In the genomic region with DNA sequence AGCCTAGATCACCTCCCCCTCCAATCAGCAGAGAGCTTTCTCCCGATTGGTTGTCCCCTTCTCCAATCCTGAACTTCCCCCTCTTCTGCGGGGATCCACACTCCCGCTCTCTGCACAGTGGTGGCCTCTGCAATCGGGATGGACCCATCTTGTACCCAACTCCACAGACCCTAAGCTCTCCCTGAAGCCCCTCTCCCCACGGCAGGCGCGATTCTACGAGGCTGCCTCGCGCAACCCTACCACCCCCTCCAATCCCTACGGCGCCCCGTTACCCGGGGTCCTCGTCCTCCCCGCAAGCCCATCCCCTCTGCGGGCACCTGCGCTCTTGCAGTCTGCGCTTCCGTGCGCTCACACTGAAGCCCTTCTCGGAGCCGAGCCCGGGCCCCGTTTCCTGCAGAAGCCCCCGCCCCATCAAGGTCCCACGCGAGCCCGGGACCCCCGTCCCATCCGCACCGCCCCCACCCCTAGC, we compare ENCODE assay signal across 1 cellular context.
TF ChIP-seq lines count a peak whose summit lies in the region.

No MANE protein-coding gene starts in this region.

TF ChIP-seq in HEK293, 187 proteins besides CTCF, POLR2A, EP300 and RAD21 (continued from another document and continues in another):
- TF ChIP-seq, protein P1, sequence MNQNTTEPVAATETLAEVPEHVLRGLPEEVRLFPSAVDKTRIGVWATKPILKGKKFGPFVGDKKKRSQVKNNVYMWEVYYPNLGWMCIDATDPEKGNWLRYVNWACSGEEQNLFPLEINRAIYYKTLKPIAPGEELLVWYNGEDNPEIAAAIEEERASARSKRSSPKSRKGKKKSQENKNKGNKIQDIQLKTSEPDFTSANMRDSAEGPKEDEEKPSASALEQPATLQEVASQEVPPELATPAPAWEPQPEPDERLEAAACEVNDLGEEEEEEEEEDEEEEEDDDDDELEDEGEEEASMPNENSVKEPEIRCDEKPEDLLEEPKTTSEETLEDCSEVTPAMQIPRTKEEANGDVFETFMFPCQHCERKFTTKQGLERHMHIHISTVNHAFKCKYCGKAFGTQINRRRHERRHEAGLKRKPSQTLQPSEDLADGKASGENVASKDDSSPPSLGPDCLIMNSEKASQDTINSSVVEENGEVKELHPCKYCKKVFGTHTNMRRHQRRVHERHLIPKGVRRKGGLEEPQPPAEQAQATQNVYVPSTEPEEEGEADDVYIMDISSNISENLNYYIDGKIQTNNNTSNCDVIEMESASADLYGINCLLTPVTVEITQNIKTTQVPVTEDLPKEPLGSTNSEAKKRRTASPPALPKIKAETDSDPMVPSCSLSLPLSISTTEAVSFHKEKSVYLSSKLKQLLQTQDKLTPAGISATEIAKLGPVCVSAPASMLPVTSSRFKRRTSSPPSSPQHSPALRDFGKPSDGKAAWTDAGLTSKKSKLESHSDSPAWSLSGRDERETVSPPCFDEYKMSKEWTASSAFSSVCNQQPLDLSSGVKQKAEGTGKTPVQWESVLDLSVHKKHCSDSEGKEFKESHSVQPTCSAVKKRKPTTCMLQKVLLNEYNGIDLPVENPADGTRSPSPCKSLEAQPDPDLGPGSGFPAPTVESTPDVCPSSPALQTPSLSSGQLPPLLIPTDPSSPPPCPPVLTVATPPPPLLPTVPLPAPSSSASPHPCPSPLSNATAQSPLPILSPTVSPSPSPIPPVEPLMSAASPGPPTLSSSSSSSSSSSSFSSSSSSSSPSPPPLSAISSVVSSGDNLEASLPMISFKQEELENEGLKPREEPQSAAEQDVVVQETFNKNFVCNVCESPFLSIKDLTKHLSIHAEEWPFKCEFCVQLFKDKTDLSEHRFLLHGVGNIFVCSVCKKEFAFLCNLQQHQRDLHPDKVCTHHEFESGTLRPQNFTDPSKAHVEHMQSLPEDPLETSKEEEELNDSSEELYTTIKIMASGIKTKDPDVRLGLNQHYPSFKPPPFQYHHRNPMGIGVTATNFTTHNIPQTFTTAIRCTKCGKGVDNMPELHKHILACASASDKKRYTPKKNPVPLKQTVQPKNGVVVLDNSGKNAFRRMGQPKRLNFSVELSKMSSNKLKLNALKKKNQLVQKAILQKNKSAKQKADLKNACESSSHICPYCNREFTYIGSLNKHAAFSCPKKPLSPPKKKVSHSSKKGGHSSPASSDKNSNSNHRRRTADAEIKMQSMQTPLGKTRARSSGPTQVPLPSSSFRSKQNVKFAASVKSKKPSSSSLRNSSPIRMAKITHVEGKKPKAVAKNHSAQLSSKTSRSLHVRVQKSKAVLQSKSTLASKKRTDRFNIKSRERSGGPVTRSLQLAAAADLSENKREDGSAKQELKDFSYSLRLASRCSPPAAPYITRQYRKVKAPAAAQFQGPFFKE (tag by site-specific recombination; IDR thresholded peaks at IDR 0.05; ENCODE audit: borderline replicate concordance) = no peak
- TF ChIP-seq, protein P2, sequence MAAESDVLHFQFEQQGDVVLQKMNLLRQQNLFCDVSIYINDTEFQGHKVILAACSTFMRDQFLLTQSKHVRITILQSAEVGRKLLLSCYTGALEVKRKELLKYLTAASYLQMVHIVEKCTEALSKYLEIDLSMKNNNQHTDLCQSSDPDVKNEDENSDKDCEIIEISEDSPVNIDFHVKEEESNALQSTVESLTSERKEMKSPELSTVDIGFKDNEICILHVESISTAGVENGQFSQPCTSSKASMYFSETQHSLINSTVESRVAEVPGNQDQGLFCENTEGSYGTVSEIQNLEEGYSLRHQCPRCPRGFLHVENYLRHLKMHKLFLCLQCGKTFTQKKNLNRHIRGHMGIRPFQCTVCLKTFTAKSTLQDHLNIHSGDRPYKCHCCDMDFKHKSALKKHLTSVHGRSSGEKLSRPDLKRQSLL (tag by site-specific recombination; IDR thresholded peaks at IDR 0.05) = no peak
- peak; percentile 31; the same call in 1 of the 2 replicates for TF ChIP-seq ZFHX2 (tag by site-specific recombination; conservative IDR thresholded peaks at IDR 0.05)
- TF ChIP-seq ZNF24 (tag by site-specific recombination; IDR thresholded peaks at IDR 0.05) = 0 out of 2 replicates have a peak, but pooled peaks have one; percentile 37
- TF ChIP-seq ZNF843 (tag by site-specific recombination; IDR thresholded peaks at IDR 0.05) = peak; percentile 51; the same call in 1 of the 2 replicates
- no peak for TF ChIP-seq SCRT2 (tag by site-specific recombination; IDR thresholded peaks at IDR 0.05)
- TF ChIP-seq, protein P3, sequence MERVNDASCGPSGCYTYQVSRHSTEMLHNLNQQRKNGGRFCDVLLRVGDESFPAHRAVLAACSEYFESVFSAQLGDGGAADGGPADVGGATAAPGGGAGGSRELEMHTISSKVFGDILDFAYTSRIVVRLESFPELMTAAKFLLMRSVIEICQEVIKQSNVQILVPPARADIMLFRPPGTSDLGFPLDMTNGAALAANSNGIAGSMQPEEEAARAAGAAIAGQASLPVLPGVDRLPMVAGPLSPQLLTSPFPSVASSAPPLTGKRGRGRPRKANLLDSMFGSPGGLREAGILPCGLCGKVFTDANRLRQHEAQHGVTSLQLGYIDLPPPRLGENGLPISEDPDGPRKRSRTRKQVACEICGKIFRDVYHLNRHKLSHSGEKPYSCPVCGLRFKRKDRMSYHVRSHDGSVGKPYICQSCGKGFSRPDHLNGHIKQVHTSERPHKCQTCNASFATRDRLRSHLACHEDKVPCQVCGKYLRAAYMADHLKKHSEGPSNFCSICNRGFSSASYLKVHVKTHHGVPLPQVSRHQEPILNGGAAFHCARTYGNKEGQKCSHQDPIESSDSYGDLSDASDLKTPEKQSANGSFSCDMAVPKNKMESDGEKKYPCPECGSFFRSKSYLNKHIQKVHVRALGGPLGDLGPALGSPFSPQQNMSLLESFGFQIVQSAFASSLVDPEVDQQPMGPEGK (tag by site-specific recombination; IDR thresholded peaks at IDR 0.05) = peak; percentile 78
- TF ChIP-seq GLI2 (tag by site-specific recombination; IDR thresholded peaks at IDR 0.05; ENCODE audit: borderline replicate concordance, low read depth) = no peak
- peak; percentile 69 for TF ChIP-seq SP7 (tag by site-specific recombination; IDR thresholded peaks at IDR 0.05)
- TF ChIP-seq SCRT1 (tag by site-specific recombination; IDR thresholded peaks at IDR 0.05; ENCODE audit: borderline replicate concordance) = no peak
- TF ChIP-seq ZNF555 (tag by site-specific recombination; conservative IDR thresholded peaks at IDR 0.05) = no peak
- TF ChIP-seq ZNF776 (tag by site-specific recombination; IDR thresholded peaks at IDR 0.05; ENCODE audit: borderline replicate concordance) = no peak
- TF ChIP-seq ZNF133 (tag by site-specific recombination; IDR thresholded peaks at IDR 0.05) = no peak
- no peak for TF ChIP-seq ZNF211 (tag by site-specific recombination; IDR thresholded peaks at IDR 0.05; ENCODE audit: low read depth)
- TF ChIP-seq, protein P4, sequence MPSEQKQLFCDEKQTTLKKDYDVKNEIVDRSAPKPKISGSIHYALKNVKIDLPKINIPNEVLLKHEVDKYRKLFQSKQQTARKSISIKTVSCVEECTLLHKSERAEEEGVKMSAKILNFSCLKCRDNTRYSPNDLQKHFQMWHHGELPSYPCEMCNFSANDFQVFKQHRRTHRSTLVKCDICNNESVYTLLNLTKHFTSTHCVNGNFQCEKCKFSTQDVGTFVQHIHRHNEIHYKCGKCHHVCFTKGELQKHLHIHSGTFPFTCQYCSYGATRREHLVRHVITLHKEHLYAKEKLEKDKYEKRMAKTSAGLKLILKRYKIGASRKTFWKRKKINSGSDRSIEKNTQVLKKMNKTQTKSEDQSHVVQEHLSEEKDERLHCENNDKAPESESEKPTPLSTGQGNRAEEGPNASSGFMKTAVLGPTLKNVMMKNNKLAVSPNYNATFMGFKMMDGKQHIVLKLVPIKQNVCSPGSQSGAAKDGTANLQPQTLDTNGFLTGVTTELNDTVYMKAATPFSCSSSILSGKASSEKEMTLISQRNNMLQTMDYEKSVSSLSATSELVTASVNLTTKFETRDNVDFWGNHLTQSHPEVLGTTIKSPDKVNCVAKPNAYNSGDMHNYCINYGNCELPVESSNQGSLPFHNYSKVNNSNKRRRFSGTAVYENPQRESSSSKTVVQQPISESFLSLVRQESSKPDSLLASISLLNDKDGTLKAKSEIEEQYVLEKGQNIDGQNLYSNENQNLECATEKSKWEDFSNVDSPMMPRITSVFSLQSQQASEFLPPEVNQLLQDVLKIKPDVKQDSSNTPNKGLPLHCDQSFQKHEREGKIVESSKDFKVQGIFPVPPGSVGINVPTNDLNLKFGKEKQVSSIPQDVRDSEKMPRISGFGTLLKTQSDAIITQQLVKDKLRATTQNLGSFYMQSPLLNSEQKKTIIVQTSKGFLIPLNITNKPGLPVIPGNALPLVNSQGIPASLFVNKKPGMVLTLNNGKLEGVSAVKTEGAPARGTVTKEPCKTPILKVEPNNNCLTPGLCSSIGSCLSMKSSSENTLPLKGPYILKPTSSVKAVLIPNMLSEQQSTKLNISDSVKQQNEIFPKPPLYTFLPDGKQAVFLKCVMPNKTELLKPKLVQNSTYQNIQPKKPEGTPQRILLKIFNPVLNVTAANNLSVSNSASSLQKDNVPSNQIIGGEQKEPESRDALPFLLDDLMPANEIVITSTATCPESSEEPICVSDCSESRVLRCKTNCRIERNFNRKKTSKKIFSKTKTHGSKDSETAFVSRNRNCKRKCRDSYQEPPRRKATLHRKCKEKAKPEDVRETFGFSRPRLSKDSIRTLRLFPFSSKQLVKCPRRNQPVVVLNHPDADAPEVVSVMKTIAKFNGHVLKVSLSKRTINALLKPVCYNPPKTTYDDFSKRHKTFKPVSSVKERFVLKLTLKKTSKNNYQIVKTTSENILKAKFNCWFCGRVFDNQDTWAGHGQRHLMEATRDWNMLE (tag by site-specific recombination; conservative IDR thresholded peaks at IDR 0.05; ENCODE audit: low read depth) = no peak
- TF ChIP-seq GFI1B (tag by site-specific recombination; IDR thresholded peaks at IDR 0.05) = 0 out of 2 replicates have a peak, but pooled peaks have one; percentile 36
- TF ChIP-seq, protein P5, sequence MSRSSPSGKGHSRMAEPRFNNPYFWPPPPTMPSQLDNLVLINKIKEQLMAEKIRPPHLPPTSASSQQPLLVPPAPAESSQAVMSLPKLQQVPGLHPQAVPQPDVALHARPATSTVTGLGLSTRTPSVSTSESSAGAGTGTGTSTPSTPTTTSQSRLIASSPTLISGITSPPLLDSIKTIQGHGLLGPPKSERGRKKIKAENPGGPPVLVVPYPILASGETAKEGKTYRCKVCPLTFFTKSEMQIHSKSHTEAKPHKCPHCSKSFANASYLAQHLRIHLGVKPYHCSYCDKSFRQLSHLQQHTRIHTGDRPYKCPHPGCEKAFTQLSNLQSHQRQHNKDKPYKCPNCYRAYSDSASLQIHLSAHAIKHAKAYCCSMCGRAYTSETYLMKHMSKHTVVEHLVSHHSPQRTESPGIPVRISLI (tag by site-specific recombination; IDR thresholded peaks at IDR 0.05) = peak; percentile 3; the same call in 1 of the 2 replicates
- TF ChIP-seq HOXA7 (CRISPR knock-in tag; IDR thresholded peaks at IDR 0.05; ENCODE audit: borderline replicate concordance) = no peak
- TF ChIP-seq ZNF202 (tag by site-specific recombination; IDR thresholded peaks at IDR 0.05; ENCODE audit: borderline replicate concordance) = no peak
- no peak for TF ChIP-seq SETDB1 (IDR thresholded peaks at IDR 0.05; ENCODE audit: insufficient read length, low read length)
- peak; percentile 70 for TF ChIP-seq ZXDB (tag by site-specific recombination; IDR thresholded peaks at IDR 0.05)
- no peak for TF ChIP-seq ZNF23 (tag by site-specific recombination; IDR thresholded peaks at IDR 0.05; ENCODE audit: borderline replicate concordance)
- peak; percentile 92 for TF ChIP-seq KLF16 (tag by site-specific recombination; IDR thresholded peaks at IDR 0.05)
- no peak for TF ChIP-seq ZNF621 (tag by site-specific recombination; IDR thresholded peaks at IDR 0.05)
- TF ChIP-seq, protein P6, sequence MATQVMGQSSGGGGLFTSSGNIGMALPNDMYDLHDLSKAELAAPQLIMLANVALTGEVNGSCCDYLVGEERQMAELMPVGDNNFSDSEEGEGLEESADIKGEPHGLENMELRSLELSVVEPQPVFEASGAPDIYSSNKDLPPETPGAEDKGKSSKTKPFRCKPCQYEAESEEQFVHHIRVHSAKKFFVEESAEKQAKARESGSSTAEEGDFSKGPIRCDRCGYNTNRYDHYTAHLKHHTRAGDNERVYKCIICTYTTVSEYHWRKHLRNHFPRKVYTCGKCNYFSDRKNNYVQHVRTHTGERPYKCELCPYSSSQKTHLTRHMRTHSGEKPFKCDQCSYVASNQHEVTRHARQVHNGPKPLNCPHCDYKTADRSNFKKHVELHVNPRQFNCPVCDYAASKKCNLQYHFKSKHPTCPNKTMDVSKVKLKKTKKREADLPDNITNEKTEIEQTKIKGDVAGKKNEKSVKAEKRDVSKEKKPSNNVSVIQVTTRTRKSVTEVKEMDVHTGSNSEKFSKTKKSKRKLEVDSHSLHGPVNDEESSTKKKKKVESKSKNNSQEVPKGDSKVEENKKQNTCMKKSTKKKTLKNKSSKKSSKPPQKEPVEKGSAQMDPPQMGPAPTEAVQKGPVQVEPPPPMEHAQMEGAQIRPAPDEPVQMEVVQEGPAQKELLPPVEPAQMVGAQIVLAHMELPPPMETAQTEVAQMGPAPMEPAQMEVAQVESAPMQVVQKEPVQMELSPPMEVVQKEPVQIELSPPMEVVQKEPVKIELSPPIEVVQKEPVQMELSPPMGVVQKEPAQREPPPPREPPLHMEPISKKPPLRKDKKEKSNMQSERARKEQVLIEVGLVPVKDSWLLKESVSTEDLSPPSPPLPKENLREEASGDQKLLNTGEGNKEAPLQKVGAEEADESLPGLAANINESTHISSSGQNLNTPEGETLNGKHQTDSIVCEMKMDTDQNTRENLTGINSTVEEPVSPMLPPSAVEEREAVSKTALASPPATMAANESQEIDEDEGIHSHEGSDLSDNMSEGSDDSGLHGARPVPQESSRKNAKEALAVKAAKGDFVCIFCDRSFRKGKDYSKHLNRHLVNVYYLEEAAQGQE (tag by site-specific recombination; IDR thresholded peaks at IDR 0.05) = no peak
- TF ChIP-seq, protein P7, sequence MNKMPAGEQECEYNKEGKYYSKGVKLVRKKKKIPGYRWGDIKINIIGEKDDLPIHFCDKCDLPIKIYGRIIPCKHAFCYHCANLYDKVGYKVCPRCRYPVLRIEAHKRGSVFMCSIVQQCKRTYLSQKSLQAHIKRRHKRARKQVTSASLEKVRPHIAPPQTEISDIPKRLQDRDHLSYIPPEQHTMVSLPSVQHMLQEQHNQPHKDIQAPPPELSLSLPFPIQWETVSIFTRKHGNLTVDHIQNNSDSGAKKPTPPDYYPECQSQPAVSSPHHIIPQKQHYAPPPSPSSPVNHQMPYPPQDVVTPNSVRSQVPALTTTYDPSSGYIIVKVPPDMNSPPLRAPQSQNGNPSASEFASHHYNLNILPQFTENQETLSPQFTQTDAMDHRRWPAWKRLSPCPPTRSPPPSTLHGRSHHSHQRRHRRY (tag by site-specific recombination; IDR thresholded peaks at IDR 0.05) = no peak
- no peak for TF ChIP-seq ZNF529 (tag by site-specific recombination; IDR thresholded peaks at IDR 0.05; ENCODE audit: insufficient replicate concordance)
- TF ChIP-seq ZNF76 (tag by site-specific recombination; IDR thresholded peaks at IDR 0.05; ENCODE audit: borderline replicate concordance, low read depth) = peak; percentile 11; the same call in 1 of the 2 replicates
- TF ChIP-seq ZNF596 (tag by site-specific recombination; IDR thresholded peaks at IDR 0.05) = no peak
- TF ChIP-seq ZNF670 (tag by site-specific recombination; IDR thresholded peaks at IDR 0.05; ENCODE audit: low read depth) = no peak
- peak; percentile 99 for TF ChIP-seq ZNF335 (tag by site-specific recombination; conservative IDR thresholded peaks at IDR 0.05)
- TF ChIP-seq ZNF629 (tag by site-specific recombination; IDR thresholded peaks at IDR 0.05) = no peak
- peak; percentile 77; the same call in 1 of the 2 replicates for TF ChIP-seq REPIN1 (tag by site-specific recombination; IDR thresholded peaks at IDR 0.05; ENCODE audit: low read depth)
- TF ChIP-seq MZF1 (tag by site-specific recombination; IDR thresholded peaks at IDR 0.05; ENCODE audit: borderline replicate concordance) = peak; percentile 59; the same call in 1 of the 2 replicates
- TF ChIP-seq ZSCAN30 (tag by site-specific recombination; IDR thresholded peaks at IDR 0.05) = no peak
- TF ChIP-seq ZIC2 (tag by site-specific recombination; IDR thresholded peaks at IDR 0.05) = peak; percentile 49
- no peak for TF ChIP-seq ZNF660 (tag by site-specific recombination; IDR thresholded peaks at IDR 0.05)
